1 cellular context compared by ENCODE assay signal in genomic region chr14:73452341-73453191, GRCh38.
TF ChIP-seq lines count a peak whose summit lies in the region.

No MANE protein-coding gene starts in this region.

TF ChIP-seq in GM12878, 131 proteins besides CTCF, POLR2A, EP300 and RAD21 (continued from another document):
- TF ChIP-seq ZNF592 (IDR thresholded peaks at IDR 0.05): no peak
- TF ChIP-seq TCF12 (IDR thresholded peaks at IDR 0.05; ENCODE audit: low read depth, low read length): no peak
- TF ChIP-seq ATF7 (IDR thresholded peaks at IDR 0.05; ENCODE audit: low read depth): 0 out of 2 replicates have a peak, but pooled peaks have one; percentile 16
- TF ChIP-seq IRF3 (IDR thresholded peaks at IDR 0.05): no peak
- TF ChIP-seq ZNF274 (IDR thresholded peaks at IDR 0.05; ENCODE audit: insufficient read depth, insufficient read length): no peak
- TF ChIP-seq E4F1 (IDR thresholded peaks at IDR 0.05; ENCODE audit: borderline replicate concordance, partially characterized antibody): no peak
- TF ChIP-seq MXI1 (IDR thresholded peaks at IDR 0.05; ENCODE audit: low read depth, low read length): no peak
- TF ChIP-seq SMAD1 (IDR thresholded peaks at IDR 0.05; ENCODE audit: low read depth, partially characterized antibody): no peak
- TF ChIP-seq RELA (IDR thresholded peaks at IDR 0.05; ENCODE audit: borderline replicate concordance, partially characterized antibody): no peak
- TF ChIP-seq RB1 (IDR thresholded peaks at IDR 0.05; ENCODE audit: borderline replicate concordance): no peak
- 0 out of 2 replicates have a peak, but pooled peaks have one; percentile 8 for TF ChIP-seq CREB1 (IDR thresholded peaks at IDR 0.05; ENCODE audit: low read depth)
- no peak for TF ChIP-seq NR2F1 (conservative IDR thresholded peaks at IDR 0.05)
- 0 out of 2 replicates have a peak, but pooled peaks have one; percentile 12 for TF ChIP-seq RELB (IDR thresholded peaks at IDR 0.05; ENCODE audit: low read depth)
- no peak for TF ChIP-seq NR2C2 (IDR thresholded peaks at IDR 0.05; ENCODE audit: borderline replicate concordance, control insufficient read depth, insufficient read length, low read depth)
- TF ChIP-seq MEF2B (IDR thresholded peaks at IDR 0.05; ENCODE audit: partially characterized antibody, poor library complexity, severe bottlenecking): no peak
- no peak for TF ChIP-seq ZBED1 (IDR thresholded peaks at IDR 0.05; ENCODE audit: borderline replicate concordance)
- TF ChIP-seq ZNF207 (IDR thresholded peaks at IDR 0.05; ENCODE audit: borderline replicate concordance): no peak
- no peak for TF ChIP-seq BCLAF1 (IDR thresholded peaks at IDR 0.05)
- TF ChIP-seq BRCA1 (IDR thresholded peaks at IDR 0.05; ENCODE audit: low read depth, low read length): no peak
- TF ChIP-seq CEBPZ (IDR thresholded peaks at IDR 0.05; ENCODE audit: low read depth, low read length): no peak
- no peak for TF ChIP-seq MYB (IDR thresholded peaks at IDR 0.05; ENCODE audit: borderline replicate concordance, low read depth, low read length)
- TF ChIP-seq EGR1 (IDR thresholded peaks at IDR 0.05; ENCODE audit: borderline replicate concordance in 1 of 2, low read depth in 2 of 2, low read length in 2 of 2): no peak
- no peak for TF ChIP-seq SMC3 (IDR thresholded peaks at IDR 0.05; ENCODE audit: borderline replicate concordance, low read length)
- TF ChIP-seq TCF7 (IDR thresholded peaks at IDR 0.05; ENCODE audit: borderline replicate concordance): no peak
- TF ChIP-seq SP1 (IDR thresholded peaks at IDR 0.05; ENCODE audit: low read depth, low read length): no peak
- TF ChIP-seq CHD1 (IDR thresholded peaks at IDR 0.05; ENCODE audit: low read depth, low read length): no peak
- TF ChIP-seq MTA2 (IDR thresholded peaks at IDR 0.05; ENCODE audit: low read depth): peak; percentile 16; the same call in 1 of the 2 replicates
- no peak for TF ChIP-seq POLR2AphosphoS2 (IDR thresholded peaks at IDR 0.05; ENCODE audit: low read depth, low read length)
- no peak for TF ChIP-seq SPI1 (IDR thresholded peaks at IDR 0.05; ENCODE audit: borderline replicate concordance, insufficient read depth, low read depth, low read length)
- TF ChIP-seq ZBTB40 (IDR thresholded peaks at IDR 0.05; ENCODE audit: borderline replicate concordance): no peak
- TF ChIP-seq CBX5 (IDR thresholded peaks at IDR 0.05; ENCODE audit: low read depth): no peak
- no peak for TF ChIP-seq IRF4 (IDR thresholded peaks at IDR 0.05; ENCODE audit: low read depth, low read length)
- TF ChIP-seq HDAC6 (IDR thresholded peaks at IDR 0.05; ENCODE audit: unreplicated experiment): no peak
- no peak for TF ChIP-seq ZNF24 (IDR thresholded peaks at IDR 0.05)
- TF ChIP-seq CEBPB (IDR thresholded peaks at IDR 0.05; ENCODE audit: borderline replicate concordance in 1 of 2, low read depth in 2 of 2, low read length in 2 of 2): no peak
- no peak for TF ChIP-seq HSF1 (IDR thresholded peaks at IDR 0.05; ENCODE audit: low read depth, low read length)
- TF ChIP-seq ZZZ3 (IDR thresholded peaks at IDR 0.05; ENCODE audit: control insufficient read depth, insufficient read length, low read depth): no peak
